1 cellular context compared by ENCODE assay signal in genomic region chr2:196177124-196177523, GRCh38.
TF ChIP-seq lines count a peak whose summit lies in the region.

No MANE protein-coding gene starts in this region.

TF ChIP-seq in GM12878, 131 proteins besides CTCF, POLR2A, EP300 and RAD21 (continued from another document):
- no peak for TF ChIP-seq ZBTB11 (CRISPR knock-in tag; IDR thresholded peaks at IDR 0.05)
- no peak for TF ChIP-seq EGR1 (IDR thresholded peaks at IDR 0.05; ENCODE audit: borderline replicate concordance in 1 of 2, low read depth in 2 of 2, low read length in 2 of 2)
- no peak for TF ChIP-seq SMAD5 (IDR thresholded peaks at IDR 0.05; ENCODE audit: low read depth)
- no peak for TF ChIP-seq NFXL1 (IDR thresholded peaks at IDR 0.05; ENCODE audit: borderline replicate concordance)
